Comparison of ENCODE assay signal across 10 cellular contexts in genomic region chr5:93874080-93874479, GRCh38.
DNase-seq lines count a peak whose midpoint lies in the region; ATAC-seq, FAIRE-seq and TF ChIP-seq lines count a peak whose summit lies in the region.
"Had no signal": no experiment of that assay in that cellular context is flagged by ENCODE, and none has a peak within 500 bp of the region (broad histone marks: within the 10 kb centered on the region; RNA-seq: fewer than 3 reads in every experiment).

No MANE protein-coding gene starts in this region.

- TF ChIP-seq CTCF in bronchial epithelial cell (IDR thresholded peaks at IDR 0.05; ENCODE audit: insufficient read depth, low read length, severe bottlenecking) (no peak), kidney (IDR thresholded peaks at IDR 0.05; ENCODE audit: borderline replicate concordance, extremely low read depth, insufficient read depth) (no peak)

- H3K27me3 ChIP-seq in bronchial epithelial cell (ENCODE audit: control insufficient read depth, insufficient read depth, low read length): no peaks in the 10 kb centered on the region

- ATAC-seq in GM21367 (IDR thresholded peaks at IDR 0.05; ENCODE audit: unreplicated experiment) (peak; percentile 53), HG03280 (IDR thresholded peaks at IDR 0.05; ENCODE audit: unreplicated experiment) (peak; percentile 79)

- no peaks in the 10 kb centered on the region for H3K36me3 ChIP-seq in bronchial epithelial cell (ENCODE audit: control insufficient read depth, insufficient read depth, low read length)
- no peaks in the 10 kb centered on the region for H3K36me3 ChIP-seq in kidney (ENCODE audit: control insufficient read depth in 1 of 2, insufficient read depth in 2 of 2, low read length in 2 of 2)

- intact Hi-C loops in kidney (cut with DNase I): no loop called here

- H3K27ac ChIP-seq in kidney (ENCODE audit: low read depth in 2 of 2, low read length in 2 of 2): no peak overlapping the region

- no peak overlapping the region for H3K4me3 ChIP-seq in bronchial epithelial cell (ENCODE audit: low read depth, low read length)
- H3K4me3 ChIP-seq in kidney (ENCODE audit: low read length in 2 of 2): no peak overlapping the region

- FAIRE-seq in bronchial epithelial cell (lab: Jason Lieb, UNC) (no peak), kidney (lab: Jason Lieb, UNC) (no peak)
- FAIRE-seq: D721Med had no signal

- no peak overlapping the region for H3K9ac ChIP-seq in kidney (ENCODE audit: low read length in 2 of 2)

- peak; percentile 7 for DNase-seq in DMS53 treated with DMSO at 0.1 percent for 48 hours (lab: John Stamatoyannopoulos, UW; ENCODE audit: unreplicated experiment)
- peak; percentile 65 for DNase-seq in bronchial epithelial cell (ENCODE audit: low read depth)
- no peak for DNase-seq in kidney
- DNase-seq in cortex of kidney (lab: John Stamatoyannopoulos, UW): no peak
- DNase-seq in anterior cingulate cortex (lab: John Stamatoyannopoulos, UW): no peak
- DNase-seq in CD1c-positive myeloid dendritic cell (ENCODE audit: extremely low spot score): no peak
- DNase-seq: activated naive CD8-positive, alpha-beta T cell treated with anti-CD3 and anti-CD28 coated beads, Interleukin-2, amount 10 ng/mL, durations not matched to agents 7 days and 5 days had no signal

- no peaks in the 10 kb centered on the region for H3K4me1 ChIP-seq in kidney (ENCODE audit: control insufficient read depth in 1 of 2, insufficient read depth in 1 of 2, low read depth in 1 of 2, low read length in 2 of 2)

- no peaks in the 10 kb centered on the region for H3K9me3 ChIP-seq in kidney (ENCODE audit: control insufficient read depth in 1 of 2, low read length in 2 of 2)

Comparison
In these comparisons a context has a peak if more than half of its experiments do, and no peak if none do; other contexts are left out.
1. DNase-seq: peak in DMS53 treated with DMSO at 0.1 percent for 48 hours (single experiment) and bronchial epithelial cell (single experiment); none in kidney (single experiment), cortex of kidney (single experiment), anterior cingulate cortex (0 of 58) and CD1c-positive myeloid dendritic cell (single experiment).